In the genomic region with DNA sequence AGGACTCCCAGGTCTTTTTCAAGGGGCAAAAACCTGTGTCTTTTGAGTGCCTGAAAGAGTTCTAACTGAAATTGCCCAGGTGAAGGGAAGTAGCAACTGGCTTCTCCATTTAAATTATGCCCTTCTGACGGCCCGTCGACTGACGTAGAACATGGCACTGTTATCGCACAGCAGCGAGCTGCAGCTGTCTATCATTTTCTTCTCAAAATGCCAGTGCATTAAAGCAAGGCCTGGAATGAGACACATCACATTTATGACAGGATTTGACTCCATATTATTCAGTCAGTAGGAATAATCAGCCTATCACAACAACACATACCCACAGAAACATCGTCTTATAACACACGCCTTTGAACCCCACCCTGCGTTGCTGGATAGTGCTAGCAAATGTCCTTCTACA, we compare ENCODE assay signal across 20 cellular contexts.
DNase-seq lines count a peak whose midpoint lies in the region; ATAC-seq and TF ChIP-seq lines count a peak whose summit lies in the region.
"Had no signal": no experiment of that assay in that cellular context is flagged by ENCODE, and none has a peak within 500 bp of the region (broad histone marks: within the 10 kb centered on the region; RNA-seq: fewer than 3 reads in every experiment).

No MANE protein-coding gene starts in this region.

- no peaks in the 10 kb centered on the region for H3K27me3 ChIP-seq in left ventricle myocardium inferior (ENCODE audit: low read depth)
- H3K27me3 ChIP-seq in right cardiac atrium (ENCODE audit: control insufficient read depth, insufficient read depth): no peaks in the 10 kb centered on the region
- H3K27me3 ChIP-seq: BLaER1 had no signal

- no peaks in the 10 kb centered on the region for H3K36me3 ChIP-seq in left ventricle myocardium inferior
- H3K36me3 ChIP-seq: BLaER1, HAP-1 had no signal

- POLR2A ChIA-PET in MCF 10A (lab: Yijun Ruan, JAX): no interaction called here

- H3K4me1 ChIP-seq in left ventricle myocardium inferior: peaks cover 67% of the 10 kb centered on the region
- H3K4me1 ChIP-seq in right cardiac atrium (ENCODE audit: control insufficient read depth, insufficient read depth, low read length): peaks cover 19% of the 10 kb centered on the region
- H3K4me1 ChIP-seq: BLaER1, HAP-1 had no signal

- H3K9me3 Mint-ChIP-seq in MCF 10A (ENCODE audit: unreplicated experiment): no peaks in the 10 kb centered on the region
- H3K9me3 Mint-ChIP-seq: CD8-positive, alpha-beta T cell had no signal

- DNase-seq in Right ventricle myocardium superior: no peak
- no peak for DNase-seq in cardiac septum (ENCODE audit: low spot score)
- DNase-seq in left ventricle myocardium inferior: no peak
- DNase-seq in right cardiac atrium: no peak
- DNase-seq in MCF 10A (ENCODE audit: unreplicated experiment): no peak
- DNase-seq: CD4-positive, CD25-positive, alpha-beta regulatory T cell; CD8-positive, alpha-beta T cell; DMS 273 treated with DMSO at 0.1 percent for 48 hours; DMS79; EL; GDM1; GOT3; HFFc6 had no signal

- H3K4me3 ChIP-seq in left ventricle myocardium inferior (no peak overlapping the region), right cardiac atrium (ENCODE audit: low read length) (no peak overlapping the region)
- H3K4me3 ChIP-seq: BLaER1, GM12878, HAP-1 had no signal

- no peaks in the 10 kb centered on the region for H3K36me3 Mint-ChIP-seq in MCF 10A (ENCODE audit: insufficient read depth, unreplicated experiment)
- H3K36me3 Mint-ChIP-seq: CD4-positive, CD25-positive, alpha-beta regulatory T cell; CD8-positive, alpha-beta T cell had no signal

- H3K27ac Mint-ChIP-seq in MCF 10A (ENCODE audit: low read depth, unreplicated experiment): no peak overlapping the region
- H3K27ac Mint-ChIP-seq: B cell; CD4-positive, CD25-positive, alpha-beta regulatory T cell; CD8-positive, alpha-beta T cell; HFFc6 had no signal

- no peaks in the 10 kb centered on the region for H3K4me1 Mint-ChIP-seq in MCF 10A (ENCODE audit: insufficient read depth, unreplicated experiment)
- H3K4me1 Mint-ChIP-seq: CD4-positive, CD25-positive, alpha-beta regulatory T cell had no signal

- CTCF ChIA-PET in MCF 10A (lab: Yijun Ruan, JAX): no interaction called here

- TF ChIP-seq CTCF in left ventricle myocardium inferior (IDR thresholded peaks at IDR 0.05; ENCODE audit: borderline replicate concordance) (no peak), MCF 10A (IDR thresholded peaks at IDR 0.05; ENCODE audit: unreplicated experiment) (no peak)

- no peaks in the 10 kb centered on the region for H3K27me3 Mint-ChIP-seq in MCF 10A (ENCODE audit: insufficient read depth, unreplicated experiment)
- H3K27me3 Mint-ChIP-seq: CD4-positive, CD25-positive, alpha-beta regulatory T cell had no signal

- ATAC-seq in Right ventricle myocardium superior (ENCODE audit: poor library complexity) (peak; percentile 51), right cardiac atrium (peak in 1 of 2 donors; percentile 21), GM18519 (IDR thresholded peaks at IDR 0.05; ENCODE audit: low FRiP score, unreplicated experiment) (no peak)
- ATAC-seq: CD8-positive, alpha-beta T cell; GM12878 had no signal

- WGBS in right cardiac atrium: 80% methylated on average over 9 of the region's 9 CpGs

- H3K27ac ChIP-seq in left ventricle myocardium inferior (replicated peaks): peak overlapping the region; percentile 69
- peak overlapping the region; percentile 77 for H3K27ac ChIP-seq in right cardiac atrium (ENCODE audit: low read length)
- H3K27ac ChIP-seq: 22Rv1, BLaER1, C4-2B had no signal

- intact Hi-C loops in Right ventricle myocardium superior (cut with DNase I) (no loop called here), cardiac septum (cut with DNase I) (no loop called here), left ventricle myocardium inferior (cut with micrococcal nuclease) (no loop called here), right cardiac atrium (cut with DNase I) (no loop called here), MCF 10A (cut with micrococcal nuclease) (no loop called here)

- no TSS peak for BruUV-seq in MCF 10A (replicated peaks; lab: Mats Ljungman, UMichigan)

- no peak overlapping the region for H3K4me3 Mint-ChIP-seq in MCF 10A (ENCODE audit: unreplicated experiment)
- H3K4me3 Mint-ChIP-seq: B cell; CD4-positive, CD25-positive, alpha-beta regulatory T cell; CD8-positive, alpha-beta T cell; HFFc6 had no signal

- H3K9me3 ChIP-seq in left ventricle myocardium inferior (replicated peaks): no peaks in the 10 kb centered on the region
- no peaks in the 10 kb centered on the region for H3K9me3 ChIP-seq in right cardiac atrium (ENCODE audit: control insufficient read depth, low read length)
- H3K9me3 ChIP-seq: BLaER1, HAP-1 had no signal
